ENCODE assay signal across 8 cellular contexts in the genomic region with DNA sequence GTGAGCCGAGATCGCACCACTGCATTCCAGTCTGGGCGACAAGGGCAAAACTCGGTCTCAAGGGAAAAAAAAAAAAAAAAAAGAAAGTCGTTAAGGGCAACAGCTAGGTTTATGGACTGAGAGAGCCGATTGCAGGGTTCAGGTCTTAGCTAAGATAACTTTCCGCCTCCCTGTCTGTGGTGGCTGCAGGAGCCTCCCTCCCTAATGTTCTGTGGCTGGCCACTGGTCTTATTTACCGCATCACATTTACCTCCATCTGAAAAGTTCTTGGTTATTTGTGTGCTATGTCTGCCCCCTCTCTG.
DNase-seq lines count a peak whose midpoint lies in the region; ATAC-seq and TF ChIP-seq lines count a peak whose summit lies in the region.

No MANE protein-coding gene starts in this region.

- H4K20me1 ChIP-seq in DND-41 (ENCODE audit: insufficient read depth, low read length) = peaks cover 3% of the 10 kb centered on the region; the same call in 1 of the 2 replicates
- H4K20me1 ChIP-seq in OCI-LY1 (ENCODE audit: insufficient read depth, low read length) = no peaks in the 10 kb centered on the region

- H3K9me3 Mint-ChIP-seq in effector memory CD8-positive, alpha-beta T cell = no peaks in the 10 kb centered on the region

- H3F3A ChIP-seq in OCI-LY1 (ENCODE audit: insufficient read depth, low read length) = peaks cover 3% of the 10 kb centered on the region; the same call in 1 of the 2 replicates

- H3K36me3 Mint-ChIP-seq in effector memory CD8-positive, alpha-beta T cell (ENCODE audit: insufficient read depth) = peaks cover 14% of the 10 kb centered on the region

- H3K4me1 ChIP-seq in DND-41 (ENCODE audit: insufficient read depth, low read length) (peaks cover 26% of the 10 kb centered on the region), OCI-LY1 (ENCODE audit: insufficient read depth, low read length, severe bottlenecking) (peaks cover 18% of the 10 kb centered on the region), neutrophil (ENCODE audit: control insufficient read depth in 1 of 2, insufficient read depth in 1 of 2, low read depth in 1 of 2, low read length in 1 of 2) (peaks cover 21% of the 10 kb centered on the region in 2 experiments)

- DNase-seq in DND-41 (no peak), GM10266 (ENCODE audit: extremely low spot score) (no peak), kidney tubule cell (ENCODE audit: low spot score) (no peak), NCI-H1105 treated with DMSO at 0.1 percent for 48 hours (lab: John Stamatoyannopoulos, UW) (no peak)
- no peak for DNase-seq in effector memory CD8-positive, alpha-beta T cell
- DNase-seq in activated CD8-positive, alpha-beta memory T cell treated with anti-CD3 and anti-CD28 coated beads, Interleukin-2, amount 50 U/mL, for 4 hours = no peak

- H3K4me3 Mint-ChIP-seq in effector memory CD8-positive, alpha-beta T cell = peak overlapping the region; percentile 81 to 82

- H3K27ac Mint-ChIP-seq in effector memory CD8-positive, alpha-beta T cell = peak overlapping the region in 1 of 2 donors; percentile 49

- H3K27ac ChIP-seq in DND-41 (ENCODE audit: low read length) (peak overlapping the region; percentile 86), OCI-LY1 (ENCODE audit: low read depth, low read length, poor library complexity, severe bottlenecking) (no peak overlapping the region), neutrophil (no peak overlapping the region)

- H3K36me3 ChIP-seq in DND-41 (ENCODE audit: insufficient read depth, low read length) = no peaks in the 10 kb centered on the region
- H3K36me3 ChIP-seq in OCI-LY1 (ENCODE audit: insufficient read depth, low read length) = no peaks in the 10 kb centered on the region
- no peaks in the 10 kb centered on the region for H3K36me3 ChIP-seq in neutrophil

- no peaks in the 10 kb centered on the region for H3K9me2 ChIP-seq in OCI-LY1 (ENCODE audit: low read depth, low read length)

- H3K9ac ChIP-seq in DND-41 (ENCODE audit: low read depth, low read length) = peak overlapping the region; percentile 85
- H3K9ac ChIP-seq in OCI-LY1 (ENCODE audit: low read length) = peak overlapping the region; percentile 89

- peaks cover 4 to 10% of the 10 kb centered on the region in 2 donors for H3K4me1 Mint-ChIP-seq in effector memory CD8-positive, alpha-beta T cell (ENCODE audit: low read depth in 2 of 2)

- peak overlapping the region; percentile 75 for H3K4me2 ChIP-seq in DND-41 (ENCODE audit: insufficient read depth, low read length)
- peak overlapping the region; percentile 98 for H3K4me2 ChIP-seq in OCI-LY1 (ENCODE audit: low read length)

- ATAC-seq in DND-41 (ENCODE audit: insufficient read depth, low read depth) = no peak
- no peak for ATAC-seq in effector memory CD8-positive, alpha-beta T cell (replicated peaks)

- H2AFZ ChIP-seq in DND-41 (ENCODE audit: low read depth, low read length) (peak overlapping the region; percentile 89), OCI-LY1 (ENCODE audit: low read length) (no peak overlapping the region)

- H3K27me3 Mint-ChIP-seq in effector memory CD8-positive, alpha-beta T cell = peaks cover 0 to 9% of the 10 kb centered on the region in 2 donors

- no peaks in the 10 kb centered on the region for H3K9me3 ChIP-seq in DND-41 (ENCODE audit: insufficient read depth, low read length, severe bottlenecking)
- H3K9me3 ChIP-seq in OCI-LY1 (ENCODE audit: low read length) = no peaks in the 10 kb centered on the region
- H3K9me3 ChIP-seq in neutrophil = no peaks in the 10 kb centered on the region

- H3K27me3 ChIP-seq in DND-41 (ENCODE audit: insufficient read depth, low read length, poor library complexity) = no peaks in the 10 kb centered on the region
- no peaks in the 10 kb centered on the region for H3K27me3 ChIP-seq in OCI-LY1 (ENCODE audit: insufficient read depth, low read length)
- H3K27me3 ChIP-seq in neutrophil = no peaks in the 10 kb centered on the region

- H3K79me2 ChIP-seq in DND-41 (ENCODE audit: insufficient read depth, low read length) = peaks cover 14% of the 10 kb centered on the region
- no peaks in the 10 kb centered on the region for H3K79me2 ChIP-seq in OCI-LY1 (ENCODE audit: insufficient read depth, low read length)

- TF ChIP-seq CTCF in DND-41 (IDR thresholded peaks at IDR 0.05; ENCODE audit: borderline replicate concordance, extremely low read depth, low read length, poor library complexity, severe bottlenecking) = peak; percentile 8
- no peak for TF ChIP-seq CTCF in OCI-LY1 (IDR thresholded peaks at IDR 0.05; ENCODE audit: low read length)
- TF ChIP-seq CTCF in neutrophil (IDR thresholded peaks at IDR 0.05) = no peak
- no peak for TF ChIP-seq CTCF in GM10266 (IDR thresholded peaks at IDR 0.05; ENCODE audit: control insufficient read depth, insufficient read depth, low read depth, missing control alignments)

- peak overlapping the region; percentile 47 to 66; a peak in 3 of 4 replicates for H3K4me3 ChIP-seq in DND-41 (ENCODE audit: low read depth in 1 of 2, low read length in 2 of 2)
- peak overlapping the region; percentile 74 for H3K4me3 ChIP-seq in OCI-LY1 (ENCODE audit: low read depth, low read length, poor library complexity, severe bottlenecking)
- peak overlapping the region; percentile 75 to 76 for H3K4me3 ChIP-seq in neutrophil (ENCODE audit: low read depth in 1 of 2, low read length in 1 of 2)
